1 cellular context compared by ENCODE assay signal in the genomic region with DNA sequence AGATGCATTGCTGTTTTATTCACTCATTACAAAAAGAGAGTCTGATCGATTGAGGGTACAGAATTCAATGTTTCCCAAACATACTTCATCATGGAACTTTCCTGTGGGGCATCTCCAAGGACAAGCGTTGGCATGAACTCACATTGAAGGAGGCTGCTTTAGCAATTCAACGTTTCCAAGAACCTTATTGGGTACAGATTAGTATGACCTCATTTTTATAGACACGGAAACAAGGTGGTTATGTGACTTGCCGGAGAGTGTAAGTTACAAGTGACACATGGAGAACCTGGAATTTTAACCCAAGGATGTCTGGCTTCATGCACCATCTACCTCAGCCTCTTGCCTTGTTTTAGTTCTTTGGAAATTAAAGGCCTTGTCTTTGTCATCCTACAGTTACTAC.
TF ChIP-seq lines count a peak whose summit lies in the region.

No MANE protein-coding gene starts in this region.

TF ChIP-seq in HepG2, 621 proteins besides CTCF, POLR2A, EP300 and RAD21:
- TF ChIP-seq ATF7 (IDR thresholded peaks at IDR 0.05), result peak; percentile 69
- no peak for TF ChIP-seq ATF7 (CRISPR knock-in tag; IDR thresholded peaks at IDR 0.05)
- TF ChIP-seq ZNF776 (CRISPR knock-in tag; IDR thresholded peaks at IDR 0.05), result no peak
TF ChIP-seq in HepG2: peak in this region for 1.
